26 cellular contexts compared by ENCODE assay signal in the genomic region with DNA sequence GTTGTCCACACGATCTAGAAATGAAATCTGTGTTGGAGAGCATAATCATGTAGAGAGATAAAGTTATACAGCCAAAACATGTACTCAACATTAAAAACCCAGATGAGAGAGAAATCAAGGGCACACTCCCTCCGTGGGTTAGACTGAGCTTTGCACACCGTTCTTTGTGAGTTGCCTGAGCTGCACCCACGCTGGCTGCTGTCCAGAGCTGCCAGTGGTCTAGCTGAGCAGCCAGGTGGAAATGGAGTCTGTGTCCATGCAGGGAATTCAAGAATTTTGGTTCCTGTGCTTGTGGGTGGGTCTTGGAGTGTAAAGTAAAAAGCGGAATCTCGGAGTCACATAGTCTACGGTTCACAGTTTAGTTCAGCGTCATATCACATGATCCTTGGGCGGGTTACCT.
"Had no signal": no experiment of that assay in that cellular context is flagged by ENCODE, and none has a peak within 500 bp of the region (broad histone marks: within the 10 kb centered on the region; RNA-seq: fewer than 3 reads in every experiment).

No MANE protein-coding gene starts in this region.

- DNase-seq: activated CD4-positive, alpha-beta memory T cell treated with anti-CD3 and anti-CD28 coated beads, Interleukin-2, amount 10 ng/mL, durations not matched to agents 7 days and 5 days; activated CD4-positive, alpha-beta T cell treated with anti-CD3 and anti-CD28 coated beads for 1 hour; activated CD4-positive, alpha-beta T cell treated with anti-CD3 and anti-CD28 coated beads for 4 hours; activated CD4-positive, alpha-beta T cell treated with anti-CD3 and anti-CD28 coated beads, Interleukin-2, amount 10 ng/mL, durations not matched to agents 7 days and 5 days; activated CD4-positive, alpha-beta T cell treated with anti-CD3 and anti-CD28 coated beads, Interleukin-2, amount 50 U/mL, for 4 hours; activated CD8-positive, alpha-beta memory T cell treated with anti-CD3 and anti-CD28 coated beads, Interleukin-2, amount 50 U/mL, for 48 hours; activated gamma-delta T cell; activated naive CD4-positive, alpha-beta T cell; activated naive CD4-positive, alpha-beta T cell treated with anti-CD3 and anti-CD28 coated beads, Interleukin-2, amount 10 ng/mL, durations not matched to agents 7 days and 5 days; activated naive CD8-positive, alpha-beta T cell treated with anti-CD3 and anti-CD28 coated beads, Interleukin-2, amount 10 ng/mL, durations not matched to agents 7 days and 5 days; activated T-cell treated with anti-CD3 and anti-CD28 coated beads for 4 hours; activated T-cell treated with anti-CD3 and anti-CD28 coated beads, Interleukin-2, amount 50 U/mL, for 72 hours; dorsolateral prefrontal cortex; effector memory CD4-positive, alpha-beta T cell; endodermal cell; erythroblast; esophagus squamous epithelium; foreskin melanocyte; head of caudate nucleus; T-cell; T-helper 9 cell had no signal

- H3K36me3 ChIP-seq: brain microvascular endothelial cell had no signal

- H3K4me3 ChIP-seq: ascending aorta, coronary artery, dorsolateral prefrontal cortex, esophagus squamous epithelium, gastroesophageal sphincter had no signal

- H3K4me1 ChIP-seq: ascending aorta had no signal

- H3K27ac ChIP-seq: ascending aorta, brain microvascular endothelial cell, coronary artery, dorsolateral prefrontal cortex, esophagus squamous epithelium, gastroesophageal sphincter, VCaP had no signal

- H3K27me3 ChIP-seq: ascending aorta, brain microvascular endothelial cell, esophagus squamous epithelium, gastroesophageal sphincter had no signal

- H3K9me3 ChIP-seq: ascending aorta, esophagus squamous epithelium, gastroesophageal sphincter had no signal
